ENCODE assay signal across 8 cellular contexts in the genomic region with DNA sequence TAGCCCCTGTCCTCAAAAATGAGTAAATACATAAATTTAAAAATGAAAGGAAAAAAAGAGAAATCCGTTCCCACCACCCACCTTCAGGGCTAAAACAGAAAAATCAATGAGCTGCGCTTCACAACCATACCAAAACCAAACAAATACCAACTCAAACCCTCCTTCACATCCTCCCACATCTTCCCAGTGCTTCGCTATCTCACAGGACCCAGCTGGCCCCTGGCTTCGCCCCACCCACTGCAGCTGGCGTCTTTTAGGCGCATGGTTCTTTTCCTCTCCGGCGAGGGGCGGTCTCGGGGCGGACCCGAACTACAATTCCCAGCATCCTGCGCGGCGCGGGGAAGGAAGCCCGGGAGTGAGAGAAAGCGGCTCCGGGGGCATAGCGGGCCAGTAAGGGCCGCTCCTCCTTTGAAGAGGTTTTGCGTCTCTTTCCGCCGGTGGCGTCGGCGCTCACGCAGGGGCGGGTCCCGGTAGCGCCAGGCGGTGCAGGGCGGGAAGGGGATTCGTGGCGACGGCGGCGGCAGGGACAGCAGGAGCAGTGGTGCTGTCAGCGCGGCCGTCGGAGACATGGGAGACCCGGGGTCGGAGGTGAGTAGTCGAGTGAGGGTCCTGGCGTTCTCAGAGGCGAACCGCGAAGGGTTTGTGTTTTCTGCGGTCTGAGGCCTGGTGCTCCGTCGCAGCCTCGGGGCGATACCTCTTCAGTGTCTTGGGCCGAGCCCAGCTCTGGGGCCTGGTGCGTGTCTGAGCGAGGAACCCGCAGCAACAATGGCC. TPM values are rescaled to one million over a fixed set of nuclear protein-coding genes. Genes with fewer than 3 reads are reported as not detected.
DNase-seq lines count a peak whose midpoint lies in the region; ATAC-seq, FAIRE-seq and TF ChIP-seq lines count a peak whose summit lies in the region.

A gene with protein sequence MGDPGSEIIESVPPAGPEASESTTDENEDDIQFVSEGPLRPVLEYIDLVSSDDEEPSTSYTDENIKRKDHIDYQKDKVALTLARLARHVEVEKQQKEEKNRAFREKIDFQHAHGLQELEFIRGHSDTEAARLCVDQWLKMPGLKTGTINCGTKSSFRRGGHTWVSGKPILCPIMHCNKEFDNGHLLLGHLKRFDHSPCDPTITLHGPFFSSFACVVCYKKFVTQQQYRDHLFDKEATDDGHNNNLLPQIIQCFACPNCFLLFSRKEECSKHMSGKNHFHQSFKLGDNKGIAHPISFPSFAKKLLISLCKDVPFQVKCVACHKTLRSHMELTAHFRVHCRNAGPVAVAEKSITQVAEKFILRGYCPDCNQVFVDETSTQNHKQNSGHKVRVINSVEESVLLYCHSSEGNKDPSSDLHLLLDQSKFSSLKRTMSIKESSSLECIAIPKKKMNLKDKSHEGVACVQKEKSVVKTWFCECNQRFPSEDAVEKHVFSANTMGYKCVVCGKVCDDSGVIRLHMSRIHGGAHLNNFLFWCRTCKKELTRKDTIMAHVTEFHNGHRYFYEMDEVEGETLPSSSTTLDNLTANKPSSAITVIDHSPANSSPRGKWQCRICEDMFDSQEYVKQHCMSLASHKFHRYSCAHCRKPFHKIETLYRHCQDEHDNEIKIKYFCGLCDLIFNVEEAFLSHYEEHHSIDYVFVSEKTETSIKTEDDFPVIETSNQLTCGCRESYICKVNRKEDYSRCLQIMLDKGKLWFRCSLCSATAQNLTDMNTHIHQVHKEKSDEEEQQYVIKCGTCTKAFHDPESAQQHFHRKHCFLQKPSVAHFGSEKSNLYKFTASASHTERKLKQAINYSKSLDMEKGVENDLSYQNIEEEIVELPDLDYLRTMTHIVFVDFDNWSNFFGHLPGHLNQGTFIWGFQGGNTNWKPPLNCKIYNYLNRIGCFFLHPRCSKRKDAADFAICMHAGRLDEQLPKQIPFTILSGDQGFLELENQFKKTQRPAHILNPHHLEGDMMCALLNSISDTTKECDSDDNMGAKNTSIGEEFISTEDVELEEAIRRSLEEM (plus strand): TSS at position 502 of the 771 bp plus-strand sequence. CDS start 66 bp downstream, at position 568.

- DNase-seq in GM12892 (ENCODE audit: insufficient read length) (peak; percentile 83), NCI-H146 (lab: John Stamatoyannopoulos, UW) (peak; percentile 98), T-helper 1 cell (peak; percentile 89 to 97 (median 94)), amniotic epithelial cell (ENCODE audit: low read depth) (peak; percentile 96), heart left ventricle (peak; percentile 98 to 99 (median 99)), posterior cingulate gyrus (peak; percentile 97 to 100 (median 98)), upper lobe of left lung (peak; percentile 98)

- peaks cover 3 to 44% (median 30%) of the 10 kb centered on the region in 12 donors for H3K4me1 ChIP-seq in heart left ventricle
- peaks cover 18 to 34% (median 27%) of the 10 kb centered on the region in 4 donors for H3K4me1 ChIP-seq in upper lobe of left lung

- H3K27me3 ChIP-seq in heart left ventricle (no peaks in the 10 kb centered on the region), upper lobe of left lung (no peaks in the 10 kb centered on the region)

- ATAC-seq in HG02852 (IDR thresholded peaks at IDR 0.05; ENCODE audit: unreplicated experiment) (peak; percentile 90), heart left ventricle (peak; percentile 99 to 100 (median 99)), upper lobe of left lung (ENCODE audit: low FRiP score in 2 of 2) (peak; percentile 99)

- TF ChIP-seq EP300 in upper lobe of left lung (IDR thresholded peaks at IDR 0.05): peak in 1 of 4 donors; percentile 49

- TF ChIP-seq POLR2A in GM12892 (IDR thresholded peaks at IDR 0.05; ENCODE audit: low read depth, low read length) (peak; percentile 76), heart left ventricle (IDR thresholded peaks at IDR 0.05) (peak; percentile 70 to 93), upper lobe of left lung (IDR thresholded peaks at IDR 0.05) (peak in 3 of 4 donors; percentile 88 to 95 (median 93))

- H3K36me3 ChIP-seq in heart left ventricle (peaks cover 0 to 29% (median 6%) of the 10 kb centered on the region in 9 donors), upper lobe of left lung (peaks cover 0 to 6% (median 0%) of the 10 kb centered on the region in 4 donors)

- intact Hi-C loops in heart left ventricle (cut with DNase I): loop anchor here in 4 of 10 donors (5.0 to 10.0 kb wide), 4 partner anchors 38 to 227 kb away; a partner anchor contains a TSS
- intact Hi-C loops in posterior cingulate gyrus (cut with DNase I): loop anchor here (2.0 to 5.0 kb wide), 5 partner anchors 43 to 227 kb away; a partner anchor contains a TSS

- peak within 1 kb of the TSS; percentile 41 to 79 (median 65) for H3K4me3 ChIP-seq in heart left ventricle
- H3K4me3 ChIP-seq in upper lobe of left lung: peak within 1 kb of the TSS; percentile 37 to 56 (median 53)

- peak within 1 kb of the TSS; percentile 64 to 90 (median 83) for H3K27ac ChIP-seq in heart left ventricle
- peak within 1 kb of the TSS; percentile 82 to 88 (median 84) for H3K27ac ChIP-seq in upper lobe of left lung

- H3K9me3 ChIP-seq in heart left ventricle: no peaks in the 10 kb centered on the region
- no peaks in the 10 kb centered on the region for H3K9me3 ChIP-seq in upper lobe of left lung

- no peak for FAIRE-seq in GM12892 (lab: Jason Lieb, UNC)

- peak in 2 of 12 donors; percentile 8 to 9 for TF ChIP-seq CTCF in heart left ventricle (IDR thresholded peaks at IDR 0.05)
- peak in 3 of 6 experiments; percentile 4 to 27 (median 27) for TF ChIP-seq CTCF in upper lobe of left lung (IDR thresholded peaks at IDR 0.05)

- 1% methylated on average over 31 to 51 of the region's 58 CpGs for WGBS in heart left ventricle, 4 donors
- 1% methylated on average over 6 to 46 of the region's 58 CpGs for WGBS in upper lobe of left lung, 2 donors

RNA-seq across cellular contexts. Expression of the gene that starts here (rescaled TPM):
- polyA plus RNA-seq in GM12892 (2012; ENCODE audit: missing spikeins): 21.5 TPM
- total RNA-seq in heart left ventricle: 10 to 100 TPM; 17.7 to 37.1 (median 22.3) TPM
- 10 to 100 TPM in 1 of 2 donors, 1 to 10 TPM in 1; 8.8 to 11.5 TPM for polyA plus RNA-seq in heart left ventricle
- total RNA-seq in upper lobe of left lung: 100 to 1,000 TPM in 1 of 6 donors, 10 to 100 TPM in 5; 39.7 to 117 (median 42.8) TPM

Comparison
In these comparisons a context has a peak if more than half of its experiments do, and no peak if none do; other contexts are left out.
1. Peak in every context shown above with its lines: DNase-seq, ATAC-seq, H3K4me3 ChIP-seq and H3K27ac ChIP-seq.